In the genomic region with DNA sequence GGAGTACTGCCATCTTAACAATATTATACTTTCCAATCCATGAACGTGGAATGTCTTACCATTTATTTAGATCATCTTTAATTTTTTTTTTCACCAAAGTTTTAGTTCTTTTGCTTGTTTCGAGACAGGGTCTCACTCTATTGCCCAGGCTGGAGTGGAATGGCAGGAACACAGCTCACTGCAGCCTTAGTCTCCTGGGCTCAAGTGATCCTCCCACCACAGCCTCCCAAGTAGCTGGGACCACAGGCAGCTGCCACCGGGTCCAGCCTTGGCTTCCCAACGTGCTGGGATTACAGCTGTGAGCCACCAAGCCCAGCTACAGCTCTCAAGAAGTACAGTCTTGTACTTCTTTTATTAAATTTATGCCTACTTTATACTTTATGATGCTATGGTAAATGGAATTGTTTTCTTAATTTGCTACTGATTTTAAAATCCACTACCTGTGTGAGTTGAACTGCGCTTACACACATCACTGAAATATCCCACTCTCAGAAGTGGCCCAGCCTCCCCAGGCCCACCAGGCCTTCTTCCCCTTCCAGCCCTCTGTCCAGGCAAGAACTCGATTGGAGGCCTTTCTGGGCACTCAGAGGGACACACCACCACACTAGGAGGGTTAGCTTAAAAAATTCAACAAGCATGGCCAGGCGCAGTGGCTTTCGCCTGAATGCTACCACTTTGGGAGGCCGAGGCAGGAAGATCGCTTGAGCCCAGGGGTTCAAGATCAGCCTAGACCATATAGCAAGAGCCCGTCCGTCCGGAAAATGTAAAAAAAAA, we compare ENCODE assay signal across 8 cellular contexts. TPM values are rescaled to one million over a fixed set of nuclear protein-coding genes. Genes with fewer than 3 reads are reported as not detected.
DNase-seq lines count a peak whose midpoint lies in the region; TF ChIP-seq lines count a peak whose summit lies in the region.

No MANE protein-coding gene starts in this region.

- peak overlapping the region; percentile 91 for H3K27ac Mint-ChIP-seq in Caco-2 (ENCODE audit: unreplicated experiment)
- peak overlapping the region; percentile 64 for H3K27ac Mint-ChIP-seq in endothelial cell (ENCODE audit: unreplicated experiment)

- POLR2A ChIA-PET in Caco-2 (lab: Charles Lee): interaction anchor here (1.9 kb wide), 1 partner anchor 349 kb away, joined by 7 read pairs; a partner anchor contains a TSS
- POLR2A ChIA-PET in PC-9 (lab: Charles Lee; ENCODE audit: unreplicated experiment): interaction anchor here (0.6 to 1.1 kb wide), 2 partner anchors 32 to 91 kb away, joined by 3 to 4 read pairs; a partner anchor contains a TSS

- H3K4me1 ChIP-seq in Caco-2: peaks cover 8% of the 10 kb centered on the region
- H3K4me1 ChIP-seq in PC-9 (replicated peaks; ENCODE audit: insufficient read depth): peaks cover 42% of the 10 kb centered on the region
- peaks cover 32% of the 10 kb centered on the region for H3K4me1 ChIP-seq in osteoblast (ENCODE audit: insufficient read depth, low read length)

- H2AFZ ChIP-seq in PC-9 (peak overlapping the region; percentile 67), osteoblast (ENCODE audit: low read length) (no peak overlapping the region)

- H3K27me3 ChIP-seq in Caco-2 (replicated peaks; ENCODE audit: control insufficient read depth, insufficient read depth, low read length) (no peaks in the 10 kb centered on the region), PC-9 (ENCODE audit: insufficient read depth, low read depth) (no peaks in the 10 kb centered on the region), osteoblast (ENCODE audit: insufficient read depth, low read length) (no peaks in the 10 kb centered on the region)

- intact Hi-C loops in Caco-2 (cut with micrococcal nuclease; ENCODE audit: unreplicated experiment) (no loop called here), PC-9 (cut with micrococcal nuclease; ENCODE audit: unreplicated experiment) (loop anchor here (2.0 to 5.0 kb wide), 2 partner anchors 40 to 47 kb away; a partner anchor contains a TSS)

- peaks cover 37% of the 10 kb centered on the region for H3F3A ChIP-seq in PC-9 (ENCODE audit: insufficient read depth, low read depth)

- no peaks in the 10 kb centered on the region for H3K9me2 ChIP-seq in PC-9 (ENCODE audit: insufficient read depth)

- no peaks in the 10 kb centered on the region; the same call in 1 of the 2 replicates for H3K9me3 ChIP-seq in Caco-2
- no peaks in the 10 kb centered on the region for H3K9me3 ChIP-seq in PC-9 (ENCODE audit: insufficient read depth, low read depth)
- H3K9me3 ChIP-seq in osteoblast (ENCODE audit: low read depth, low read length): no peaks in the 10 kb centered on the region

- no TSS peak for BruUV-seq in Caco-2 (replicated peaks; lab: Mats Ljungman, UMichigan)
- no TSS peak for BruUV-seq in PC-9 (replicated peaks; lab: Mats Ljungman, UMichigan)

- H3K27me3 Mint-ChIP-seq in Caco-2 (ENCODE audit: insufficient read depth, unreplicated experiment) (no peaks in the 10 kb centered on the region), endothelial cell (ENCODE audit: unreplicated experiment) (peaks cover 5% of the 10 kb centered on the region)

- CTCF ChIA-PET in Caco-2 (lab: Charles Lee) (interaction anchor here (0.6 to 1.8 kb wide), 6 partner anchors 12 to 119 kb away, joined by 3 to 9 read pairs (median 4); no protein-coding TSS in a partner anchor), PC-9 (lab: Charles Lee) (interaction anchor here (0.7 kb wide), 2 partner anchors 266 to 1575 kb away, joined by 3 to 5 read pairs; no protein-coding TSS in a partner anchor)

- peaks cover 19% of the 10 kb centered on the region for H3K36me3 Mint-ChIP-seq in Caco-2 (ENCODE audit: insufficient read depth, unreplicated experiment)
- peaks cover 8% of the 10 kb centered on the region for H3K36me3 Mint-ChIP-seq in endothelial cell (ENCODE audit: low read depth, unreplicated experiment)

- peaks cover 5% of the 10 kb centered on the region for H3K4me1 Mint-ChIP-seq in Caco-2 (ENCODE audit: low read depth, unreplicated experiment)
- H3K4me1 Mint-ChIP-seq in endothelial cell (ENCODE audit: unreplicated experiment): peaks cover 32% of the 10 kb centered on the region

- H3K27ac ChIP-seq in PC-9: peak overlapping the region; percentile 98
- peak overlapping the region; percentile 89 for H3K27ac ChIP-seq in osteoblast (ENCODE audit: low read depth, low read length)

- H4K20me1 ChIP-seq in PC-9 (ENCODE audit: insufficient read depth) (peaks cover 11% of the 10 kb centered on the region; the same call in 1 of the 2 replicates), osteoblast (ENCODE audit: insufficient read depth, low read length) (peaks cover 12% of the 10 kb centered on the region)

- DNase-seq in Caco-2 (no peak), PC-9 (no peak), endothelial cell (ENCODE audit: low spot score) (no peak), osteoblast (ENCODE audit: insufficient read length, low spot score, missing footprints) (peak; percentile 35), iPS-NIHi7 (ENCODE audit: extremely low spot score) (no peak), cortex of kidney (lab: John Stamatoyannopoulos, UW) (no peak), NCI-H1694 treated with DMSO at 0.1 percent for 48 hours (lab: John Stamatoyannopoulos, UW) (no peak), GF-D8 (lab: John Stamatoyannopoulos, UW) (no peak)

- H3K4me2 ChIP-seq in PC-9: peak overlapping the region; percentile 93
- peak overlapping the region; percentile 92 for H3K4me2 ChIP-seq in osteoblast (ENCODE audit: insufficient read depth, low read length)

- TF ChIP-seq CTCF in Caco-2 (IDR thresholded peaks at IDR 0.05; ENCODE audit: insufficient read depth in 1 of 2, low read depth in 1 of 2, low read length in 1 of 2, severe bottlenecking in 1 of 2, unreplicated experiment in 1 of 2) (no peak), PC-9 (conservative IDR thresholded peaks at IDR 0.05) (no peak), endothelial cell (IDR thresholded peaks at IDR 0.05; ENCODE audit: unreplicated experiment) (no peak), osteoblast (IDR thresholded peaks at IDR 0.05; ENCODE audit: extremely low read depth, low read depth, low read length) (no peak)

- H3K4me3 Mint-ChIP-seq in Caco-2 (ENCODE audit: unreplicated experiment) (peak overlapping the region; percentile 85), endothelial cell (ENCODE audit: unreplicated experiment) (peak overlapping the region; percentile 100)

- H3K4me3 ChIP-seq in Caco-2 (ENCODE audit: low read depth, low read length) (peak overlapping the region; percentile 77), PC-9 (peak overlapping the region; percentile 88), osteoblast (ENCODE audit: insufficient read depth, low read length) (peak overlapping the region; percentile 84)

- H3K79me2 ChIP-seq in PC-9 (ENCODE audit: low read depth): peaks cover 82% of the 10 kb centered on the region
- peaks cover 64% of the 10 kb centered on the region for H3K79me2 ChIP-seq in osteoblast (ENCODE audit: insufficient read depth, low read length)

- no peaks in the 10 kb centered on the region for H3K36me3 ChIP-seq in Caco-2 (ENCODE audit: control insufficient read depth, insufficient read depth, low read length)
- peaks cover 14% of the 10 kb centered on the region; the same call in 1 of the 2 replicates for H3K36me3 ChIP-seq in PC-9 (ENCODE audit: low read depth)
- H3K36me3 ChIP-seq in osteoblast (ENCODE audit: insufficient read depth, low read length): no peaks in the 10 kb centered on the region

- H3K9me3 Mint-ChIP-seq in Caco-2 (ENCODE audit: unreplicated experiment): no peaks in the 10 kb centered on the region
- no peaks in the 10 kb centered on the region for H3K9me3 Mint-ChIP-seq in endothelial cell (ENCODE audit: unreplicated experiment)

RNA-seq across cellular contexts. Expression of a gene that starts 1.0 kb away (rescaled TPM):
- total RNA-seq in Caco-2 (2022) (69.2 and 69.7 TPM in 2 replicates), PC-9 (2021) (175 and 290 TPM in 2 replicates), endothelial cell (ENCODE audit: unreplicated experiment) (184 TPM), osteoblast (84.6 and 98.1 TPM in 2 replicates)

RNA-seq across cellular contexts. Expression of a gene that starts 40.1 kb away (rescaled TPM):
- total RNA-seq in Caco-2 (2022): 3.7 and 3.9 TPM in 2 replicates
- 30.8 and 40.2 TPM in 2 replicates for total RNA-seq in PC-9 (2021)
- 30.2 TPM for total RNA-seq in endothelial cell (ENCODE audit: unreplicated experiment)
- 47.4 and 64.4 TPM in 2 replicates for total RNA-seq in osteoblast

RNA-seq across cellular contexts. Expression of a gene that starts 45.0 kb away (rescaled TPM):
- total RNA-seq in Caco-2 (2022) (80.1 and 81.9 TPM in 2 replicates), PC-9 (2021) (82.9 and 88.8 TPM in 2 replicates), endothelial cell (ENCODE audit: unreplicated experiment) (257 TPM), osteoblast (106 and 108 TPM in 2 replicates)

RNA-seq across cellular contexts. Expression of a gene that starts 49.7 kb away (rescaled TPM):
- not detected in 2 replicates for total RNA-seq in Caco-2 (2022)
- total RNA-seq in PC-9 (2021): not detected in 2 replicates
- not detected for total RNA-seq in endothelial cell (ENCODE audit: unreplicated experiment)
- not detected in 2 replicates for total RNA-seq in osteoblast
